8 cellular contexts compared by ENCODE assay signal in genomic region chrX:155070663-155070974, GRCh38. TPM values are rescaled to one million over a fixed set of nuclear protein-coding genes. Genes with fewer than 3 reads are reported as not detected.
DNase-seq lines count a peak whose midpoint lies in the region; ATAC-seq, FAIRE-seq and TF ChIP-seq lines count a peak whose summit lies in the region.

No MANE protein-coding gene starts in this region.

- H3K27me3 ChIP-seq in BLaER1 (peaks cover 75% of the 10 kb centered on the region), mesenchymal stem cell (ENCODE audit: control insufficient read depth in 1 of 2, insufficient read depth in 1 of 2, low read length in 2 of 2) (no peaks in the 10 kb centered on the region), vagina (no peaks in the 10 kb centered on the region)

- TF ChIP-seq CTCF in MCF 10A (IDR thresholded peaks at IDR 0.05; ENCODE audit: unreplicated experiment) (no peak), vagina (IDR thresholded peaks at IDR 0.05) (no peak)

- peaks cover 5% of the 10 kb centered on the region for H3K79me1 ChIP-seq in mesenchymal stem cell (replicated peaks; ENCODE audit: low read length, poor library complexity, severe bottlenecking)

- H3K27me3 Mint-ChIP-seq in MCF 10A (ENCODE audit: insufficient read depth, unreplicated experiment) = peaks cover 26% of the 10 kb centered on the region

- H3K4me2 ChIP-seq in BLaER1 (peak overlapping the region; percentile 61), mesenchymal stem cell (ENCODE audit: low read length, poor library complexity, severe bottlenecking) (peak overlapping the region; percentile 70)

- H2AK5ac ChIP-seq in mesenchymal stem cell (ENCODE audit: low read length, severe bottlenecking) = no peak overlapping the region

- peaks cover 32% of the 10 kb centered on the region for H3K4me1 Mint-ChIP-seq in MCF 10A (ENCODE audit: insufficient read depth, unreplicated experiment)

- CTCF ChIA-PET in MCF 10A (lab: Yijun Ruan, JAX) = interaction anchor here (0.9 kb wide), 1 partner anchor 12 kb away, joined by 4 read pairs; no protein-coding TSS in a partner anchor

- H3K9me3 Mint-ChIP-seq in MCF 10A (ENCODE audit: unreplicated experiment) = no peaks in the 10 kb centered on the region

- peak; percentile 27 for ATAC-seq in GM21390 (IDR thresholded peaks at IDR 0.05; ENCODE audit: unreplicated experiment)

- no peak overlapping the region for H2BK15ac ChIP-seq in mesenchymal stem cell (ENCODE audit: low read depth, poor library complexity, severe bottlenecking)

- peaks cover 27% of the 10 kb centered on the region for H3K4me1 ChIP-seq in BLaER1
- H3K4me1 ChIP-seq in mesenchymal stem cell (ENCODE audit: control insufficient read depth, insufficient read depth, low read depth, low read length) = peaks cover 5% of the 10 kb centered on the region
- peaks cover 23% of the 10 kb centered on the region for H3K4me1 ChIP-seq in vagina

- peak overlapping the region; percentile 83 for H3K4me3 Mint-ChIP-seq in MCF 10A (ENCODE audit: unreplicated experiment)

- peak overlapping the region; percentile 21 to 57 for H3K18ac ChIP-seq in mesenchymal stem cell (ENCODE audit: low read depth in 1 of 2, low read length in 2 of 2)

- no peak overlapping the region for H2BK12ac ChIP-seq in mesenchymal stem cell (ENCODE audit: low read length in 2 of 2)

- peak overlapping the region; percentile 77 for H3K4me3 ChIP-seq in BLaER1
- H3K4me3 ChIP-seq in mesenchymal stem cell (ENCODE audit: insufficient read depth in 1 of 2, low read depth in 1 of 2, low read length in 2 of 2) = peak overlapping the region; percentile 60 to 78
- H3K4me3 ChIP-seq in vagina = peak overlapping the region; percentile 56 to 67

- H3K27ac ChIP-seq in BLaER1 (peak overlapping the region; percentile 71), mesenchymal stem cell (ENCODE audit: low read length, poor library complexity, severe bottlenecking) (peak overlapping the region; percentile 33), vagina (peak overlapping the region; percentile 79)

- peaks cover 4% of the 10 kb centered on the region for H3K36me3 Mint-ChIP-seq in MCF 10A (ENCODE audit: insufficient read depth, unreplicated experiment)

- no peak overlapping the region for H3K14ac ChIP-seq in mesenchymal stem cell (ENCODE audit: low read length in 2 of 2)

- intact Hi-C loops in MCF 10A (cut with micrococcal nuclease) (loop anchor here (2.0 kb wide), 1 partner anchor 44 kb away; the partner anchor contains the start of gene FUNDC2), vagina (cut with DNase I) (loop anchor here (5.0 kb wide), 1 partner anchor 43 kb away; the partner anchor contains the start of gene FUNDC2)

- peak overlapping the region; percentile 65 for H3K27ac Mint-ChIP-seq in MCF 10A (ENCODE audit: low read depth, unreplicated experiment)

- H2BK120ac ChIP-seq in mesenchymal stem cell (ENCODE audit: low read depth, low read length) = no peak overlapping the region

- no peaks in the 10 kb centered on the region for H3K9me3 ChIP-seq in BLaER1
- H3K9me3 ChIP-seq in mesenchymal stem cell (ENCODE audit: control insufficient read depth, low read length) = no peaks in the 10 kb centered on the region
- no peaks in the 10 kb centered on the region for H3K9me3 ChIP-seq in vagina

- no peak overlapping the region for H2BK5ac ChIP-seq in mesenchymal stem cell (ENCODE audit: low read depth, low read length, poor library complexity, severe bottlenecking)

- no peak for TF ChIP-seq POLR2A in vagina (IDR thresholded peaks at IDR 0.05)

- 0 out of 2 replicates have a peak, but pooled peaks cover 19% of the 10 kb centered on the region for H4K20me1 ChIP-seq in BLaER1

- peak; percentile 2 for DNase-seq in HTR-8/SVneo (ENCODE audit: insufficient read length, low spot score)
- DNase-seq in MCF 10A (ENCODE audit: unreplicated experiment) = no peak
- no peak for DNase-seq in mesenchymal stem cell
- no peak for DNase-seq in vagina (ENCODE audit: extremely low spot score in 2 of 2)
- no peak for DNase-seq in CD1c-positive myeloid dendritic cell (ENCODE audit: extremely low spot score)
- no peak for DNase-seq in SKM-1 (lab: John Stamatoyannopoulos, UW; ENCODE audit: unreplicated experiment)

- H3K9ac ChIP-seq in BLaER1 = peak overlapping the region; percentile 80
- peak overlapping the region; percentile 90 for H3K9ac ChIP-seq in mesenchymal stem cell (ENCODE audit: low read length)

- peak overlapping the region in 1 of 2 experiments; percentile 26 for H3K4ac ChIP-seq in mesenchymal stem cell (ENCODE audit: low read depth in 1 of 2, low read length in 2 of 2)

- no peak overlapping the region for H4K91ac ChIP-seq in mesenchymal stem cell (ENCODE audit: low read length)

- H2AFZ ChIP-seq in mesenchymal stem cell (ENCODE audit: low read depth, low read length) = peak overlapping the region; percentile 51

- H3K36me3 ChIP-seq in BLaER1 (peaks cover 4% of the 10 kb centered on the region; the same call in 1 of the 2 replicates), mesenchymal stem cell (ENCODE audit: control insufficient read depth in 1 of 2, insufficient read depth in 2 of 2, low read depth in 1 of 2, low read length in 2 of 2) (peaks cover 0 to 14% of the 10 kb centered on the region in 2 experiments), vagina (no peaks in the 10 kb centered on the region)

- H3K23ac ChIP-seq in mesenchymal stem cell (ENCODE audit: low read length in 2 of 2) = no peak overlapping the region

- no peak for FAIRE-seq in HTR-8/SVneo (lab: Jason Lieb, UNC)

- TSS peak; percentile 58 for BruUV-seq in MCF 10A (replicated peaks; lab: Mats Ljungman, UMichigan)

- H4K8ac ChIP-seq in mesenchymal stem cell (ENCODE audit: low read length) = no peak overlapping the region

- WGBS in mesenchymal stem cell = 0% methylated on average over 2 of the region's 16 CpGs

- POLR2A ChIA-PET in MCF 10A (lab: Yijun Ruan, JAX) = interaction anchor here (1.0 to 1.1 kb wide), 3 partner anchors 42 to 153 kb away, joined by 3 to 6 read pairs (median 3); partner anchors contain the start of gene FUNDC2

RNA-seq across cellular contexts. Expression of gene CMC4, which starts 0.3 kb away (rescaled TPM):
- 8.0 and 10.1 TPM in 2 replicates for total RNA-seq in MCF 10A (2022)
- polyA plus RNA-seq in mesenchymal stem cell (2013, experiment 1 of 2) = 11.4 TPM
- polyA plus RNA-seq in mesenchymal stem cell (2013, experiment 2 of 2) = 10.1 TPM
- total RNA-seq in vagina = 21.9 TPM

RNA-seq across cellular contexts. Expression of gene MTCP1, which starts 0.3 kb away (rescaled TPM):
- 21.3 and 32.2 TPM in 2 replicates for total RNA-seq in MCF 10A (2022)
- polyA plus RNA-seq in mesenchymal stem cell (2013, experiment 1 of 2) = 25.4 TPM
- polyA plus RNA-seq in mesenchymal stem cell (2013, experiment 2 of 2) = 30.2 TPM
- total RNA-seq in vagina = 6.9 TPM

RNA-seq across cellular contexts. Expression of gene BRCC3, which starts 0.7 kb away (rescaled TPM):
- total RNA-seq in MCF 10A (2022) (21.1 and 22.9 TPM in 2 replicates), vagina (11.5 TPM)
- 15.3 TPM for polyA plus RNA-seq in mesenchymal stem cell (2013, experiment 1 of 2)
- 15.0 TPM for polyA plus RNA-seq in mesenchymal stem cell (2013, experiment 2 of 2)

RNA-seq across cellular contexts. Expression of gene FUNDC2, which starts 44.0 kb away (rescaled TPM):
- 54.8 and 70.2 TPM in 2 replicates for total RNA-seq in MCF 10A (2022)
- polyA plus RNA-seq in mesenchymal stem cell (2013, experiment 1 of 2) = 39.3 TPM
- polyA plus RNA-seq in mesenchymal stem cell (2013, experiment 2 of 2) = 39.5 TPM
- 53.5 TPM for total RNA-seq in vagina

RNA-seq across cellular contexts. Expression of gene F8, which starts 48.1 kb away (rescaled TPM):
- 5.3 and 6.1 TPM in 2 replicates for total RNA-seq in MCF 10A (2022)
- 0.62 TPM for polyA plus RNA-seq in mesenchymal stem cell (2013, experiment 1 of 2)
- 0.73 TPM for polyA plus RNA-seq in mesenchymal stem cell (2013, experiment 2 of 2)
- 5.4 TPM for total RNA-seq in vagina
